In genomic region chr12:29614926-29615325, GRCh38 we compare ENCODE assay signal across 15 cellular contexts.
DNase-seq lines count a peak whose midpoint lies in the region; ATAC-seq and TF ChIP-seq lines count a peak whose summit lies in the region.
"Had no signal": no experiment of that assay in that cellular context is flagged by ENCODE, and none has a peak within 500 bp of the region (broad histone marks: within the 10 kb centered on the region; RNA-seq: fewer than 3 reads in every experiment).

No MANE protein-coding gene starts in this region.

- ATAC-seq in SK-N-SH treated with all-trans-retinoic acid at 6 μM for 48 hours (peak; percentile 28; the same call in 2 of the 3 replicates), GM19324 (IDR thresholded peaks at IDR 0.05; ENCODE audit: low FRiP score, unreplicated experiment) (no peak), HG03439 (IDR thresholded peaks at IDR 0.05; ENCODE audit: unreplicated experiment) (no peak)

- peak overlapping the region; percentile 29 for H3K27ac Mint-ChIP-seq in osteocyte (ENCODE audit: unreplicated experiment)
- H3K27ac Mint-ChIP-seq: CD4-positive, CD25-positive, alpha-beta regulatory T cell had no signal

- H2AFZ ChIP-seq in fibroblast of lung (ENCODE audit: low read length): no peak overlapping the region

- H3K79me2 ChIP-seq in fibroblast of lung (ENCODE audit: control insufficient read depth, insufficient read depth, low read length): no peaks in the 10 kb centered on the region

- H4K20me1 ChIP-seq in fibroblast of lung (ENCODE audit: control insufficient read depth, extremely low read depth, insufficient read depth, low read length): no peaks in the 10 kb centered on the region

- no peaks in the 10 kb centered on the region for H3K27me3 ChIP-seq in fibroblast of lung (ENCODE audit: control insufficient read depth, insufficient read depth, low read length)

- DNase-seq in AG09319 (ENCODE audit: extremely low read depth, low read depth) (peak; percentile 75), fibroblast of lung (ENCODE audit: low read depth in 2 of 2) (peak; percentile 22 to 30), osteocyte (ENCODE audit: extremely low spot score, unreplicated experiment) (no peak), NCI-H69 (lab: John Stamatoyannopoulos, UW) (no peak)
- no peak for DNase-seq in effector CD4-positive, alpha-beta T cell
- DNase-seq: CD4-positive, CD25-positive, alpha-beta regulatory T cell; DMS79; HCEC 1CT; NCI-H187 treated with DMSO at 0.1 percent for 48 hours; NCI-H526 treated with DMSO at 0.1 percent for 48 hours; SHP77 treated with DMSO at 0.1 percent for 48 hours had no signal

- no peaks in the 10 kb centered on the region for H3K9me3 ChIP-seq in fibroblast of lung (ENCODE audit: control insufficient read depth, insufficient read depth, low read depth, low read length)

- TF ChIP-seq CTCF in AG09319 (IDR thresholded peaks at IDR 0.05; ENCODE audit: low read depth, low read length): no peak
- no peak for TF ChIP-seq CTCF in fibroblast of lung (conservative IDR thresholded peaks at IDR 0.05 in 1 of 2, IDR thresholded peaks at IDR 0.05 in 1 of 2; ENCODE audit: low read depth in 1 of 2, low read length in 2 of 2)
- no peak for TF ChIP-seq CTCF in osteocyte (IDR thresholded peaks at IDR 0.05)

- peaks cover 30% of the 10 kb centered on the region for H3K4me1 Mint-ChIP-seq in osteocyte (ENCODE audit: unreplicated experiment)
- H3K4me1 Mint-ChIP-seq: CD4-positive, CD25-positive, alpha-beta regulatory T cell had no signal

- no peak overlapping the region for H3K4me3 Mint-ChIP-seq in osteocyte (ENCODE audit: unreplicated experiment)
- H3K4me3 Mint-ChIP-seq: CD4-positive, CD25-positive, alpha-beta regulatory T cell had no signal

- H3K4me2 ChIP-seq in fibroblast of lung (ENCODE audit: extremely low read depth, insufficient read depth, low read length): no peak overlapping the region

- no peak overlapping the region for H3K27ac ChIP-seq in fibroblast of lung (ENCODE audit: insufficient read depth, low read length)
- H3K27ac ChIP-seq: HL-60 had no signal

- no peak overlapping the region for H3K4me3 ChIP-seq in fibroblast of lung (replicated peaks in 1 of 4; ENCODE audit: control extremely low read depth in 1 of 4, insufficient read depth in 1 of 4, low read depth in 3 of 4, low read length in 4 of 4)

- H3K9me3 Mint-ChIP-seq in osteocyte (ENCODE audit: unreplicated experiment): no peaks in the 10 kb centered on the region

- H3K36me3 ChIP-seq in fibroblast of lung (ENCODE audit: control insufficient read depth, insufficient read depth, low read length): no peaks in the 10 kb centered on the region

- H3K9ac ChIP-seq in fibroblast of lung (ENCODE audit: insufficient read depth, low read length): no peak overlapping the region

- peaks cover 15% of the 10 kb centered on the region for H3K36me3 Mint-ChIP-seq in osteocyte (ENCODE audit: unreplicated experiment)
- H3K36me3 Mint-ChIP-seq: CD4-positive, CD25-positive, alpha-beta regulatory T cell had no signal

- H3K4me1 ChIP-seq in fibroblast of lung (ENCODE audit: control insufficient read depth, extremely low read depth, insufficient read depth, low read length): no peaks in the 10 kb centered on the region

- no peaks in the 10 kb centered on the region for H3K27me3 Mint-ChIP-seq in osteocyte (ENCODE audit: unreplicated experiment)
- H3K27me3 Mint-ChIP-seq: CD4-positive, CD25-positive, alpha-beta regulatory T cell had no signal

TF ChIP-seq in SK-N-SH treated with all-trans-retinoic acid at 6 μM for 48 hours, 23 proteins besides CTCF, POLR2A, EP300 and RAD21:
- no peak for TF ChIP-seq PATZ1 (CRISPR knock-in tag; IDR thresholded peaks at IDR 0.05; ENCODE audit: borderline replicate concordance)
- TF ChIP-seq TOX (CRISPR knock-in tag; IDR thresholded peaks at IDR 0.05; ENCODE audit: borderline replicate concordance): no peak
- TF ChIP-seq ISL1 (CRISPR knock-in tag; IDR thresholded peaks at IDR 0.05): no peak
- TF ChIP-seq ZNF565 (CRISPR knock-in tag; conservative IDR thresholded peaks at IDR 0.05; ENCODE audit: low read depth): no peak
- TF ChIP-seq RARB (CRISPR knock-in tag; IDR thresholded peaks at IDR 0.05): no peak
- TF ChIP-seq TCF4 (CRISPR knock-in tag; IDR thresholded peaks at IDR 0.05; ENCODE audit: borderline replicate concordance): no peak
- TF ChIP-seq OSR1 (CRISPR knock-in tag; IDR thresholded peaks at IDR 0.05): no peak
- TF ChIP-seq ZNF70 (CRISPR knock-in tag; IDR thresholded peaks at IDR 0.05): no peak
- TF ChIP-seq GLIS3 (CRISPR knock-in tag; IDR thresholded peaks at IDR 0.05): no peak
- TF ChIP-seq CSDC2 (CRISPR knock-in tag; IDR thresholded peaks at IDR 0.05): no peak
- no peak for TF ChIP-seq SNAI2 (CRISPR knock-in tag; IDR thresholded peaks at IDR 0.05)
- TF ChIP-seq CREB5 (CRISPR knock-in tag; IDR thresholded peaks at IDR 0.05; ENCODE audit: low read depth): no peak
- no peak for TF ChIP-seq ESRRG (CRISPR knock-in tag; IDR thresholded peaks at IDR 0.05)
- TF ChIP-seq CSRNP3 (CRISPR knock-in tag; IDR thresholded peaks at IDR 0.05): no peak
- no peak for TF ChIP-seq ZFP3 (CRISPR knock-in tag; IDR thresholded peaks at IDR 0.05)
- no peak for TF ChIP-seq ZNF8 (CRISPR knock-in tag; IDR thresholded peaks at IDR 0.05)
- TF ChIP-seq POU6F1 (CRISPR knock-in tag; IDR thresholded peaks at IDR 0.05; ENCODE audit: borderline replicate concordance, low read depth): no peak
- TF ChIP-seq ZFP30 (CRISPR knock-in tag; IDR thresholded peaks at IDR 0.05): no peak
- no peak for TF ChIP-seq PPARA (CRISPR knock-in tag; IDR thresholded peaks at IDR 0.05; ENCODE audit: borderline replicate concordance)

Comparison
In these comparisons a context has a peak if more than half of its experiments do, and no peak if none do; other contexts are left out.
1. DNase-seq: peak in AG09319 (single experiment) and fibroblast of lung (2 of 2); none in osteocyte (single experiment), effector CD4-positive, alpha-beta T cell (single experiment) and NCI-H69 (single experiment).